In the genomic region with DNA sequence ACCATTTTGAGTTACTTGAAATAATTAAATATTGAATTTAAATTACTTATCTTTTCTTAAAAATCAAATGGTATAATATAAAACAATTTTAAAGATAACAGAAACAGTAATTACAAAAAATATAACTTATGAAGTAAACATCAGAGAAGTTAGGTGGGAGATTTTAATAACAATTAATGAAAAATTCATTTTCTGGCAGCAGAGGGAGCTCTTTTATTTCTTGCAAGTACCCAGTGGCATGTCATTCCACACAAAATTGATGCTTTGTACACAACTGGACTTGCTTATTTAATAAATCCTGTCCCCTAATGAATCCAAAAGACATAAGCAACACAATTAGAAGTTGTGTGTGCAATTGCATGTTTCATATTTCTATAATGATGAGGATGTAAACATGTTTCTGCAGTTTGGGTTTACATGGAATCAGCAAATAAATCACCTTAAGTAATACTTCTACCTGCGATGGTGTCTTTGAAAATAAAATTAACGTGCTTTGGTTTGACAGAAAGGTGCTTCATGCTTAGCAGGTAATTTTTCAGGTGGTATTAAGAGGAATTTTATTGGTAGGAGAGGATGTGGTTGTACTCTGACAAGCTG, we compare ENCODE assay signal across 11 cellular contexts.
A peak's percentile ranks its signal among the peaks of the same experiment; 100 is the strongest.
DNase-seq lines count a peak whose midpoint lies in the region; ATAC-seq, FAIRE-seq and TF ChIP-seq lines count a peak whose summit lies in the region.
"Had no signal": no experiment of that assay in that cellular context is flagged by ENCODE, and none has a peak within 500 bp of the region (broad histone marks: within the 10 kb centered on the region; RNA-seq: fewer than 3 reads in every experiment).

No MANE protein-coding gene starts in this region.

- H2AFZ ChIP-seq in H1 (ENCODE audit: low read length) (no peak overlapping the region), smooth muscle cell (ENCODE audit: low read depth) (no peak overlapping the region)

- H3K27ac ChIP-seq in H1 (ENCODE audit: low read depth, low read length), result no peak overlapping the region
- H3K27ac ChIP-seq in smooth muscle cell (ENCODE audit: low read depth), result no peak overlapping the region

- no peaks in the 10 kb centered on the region for H3K9me3 ChIP-seq in H1 (ENCODE audit: insufficient read depth in 2 of 2, low read depth in 1 of 2, low read length in 1 of 2)
- no peaks in the 10 kb centered on the region for H3K9me3 ChIP-seq in smooth muscle cell (replicated peaks; ENCODE audit: low read depth)

- no peak overlapping the region for H2BK15ac ChIP-seq in H1 (ENCODE audit: low read length)

- H2BK20ac ChIP-seq in H1 (ENCODE audit: low read length), result no peak overlapping the region

- FAIRE-seq in H1 (lab: Jason Lieb, UNC), result no peak

- no peak overlapping the region for H3K14ac ChIP-seq in H1 (ENCODE audit: insufficient read length)

- H3K4me3 ChIP-seq in H1 (ENCODE audit: extremely low read depth in 1 of 4, insufficient read depth in 2 of 4, low read depth in 3 of 4, low read length in 4 of 4) (no peak overlapping the region), smooth muscle cell (no peak overlapping the region)

- no peak overlapping the region for H2BK12ac ChIP-seq in H1 (ENCODE audit: low read depth, low read length)

- H3K56ac ChIP-seq in H1 (replicated peaks; ENCODE audit: insufficient read length, low read depth, low read length), result no peak overlapping the region

- H3K27me3 Mint-ChIP-seq in natural killer cell (ENCODE audit: low read depth in 2 of 2), result no peaks in the 10 kb centered on the region
- H3K27me3 Mint-ChIP-seq: CD4-positive, CD25-positive, alpha-beta regulatory T cell; naive B cell had no signal

- H3K36me3 ChIP-seq in H1 (ENCODE audit: control insufficient read depth in 2 of 4, insufficient read depth in 4 of 4, low read length in 3 of 4) (no peaks in the 10 kb centered on the region), smooth muscle cell (ENCODE audit: low read depth) (no peaks in the 10 kb centered on the region)

- DNase-seq in SHP77 treated with DMSO at 0.1 percent for 48 hours (lab: John Stamatoyannopoulos, UW) (peak; percentile 5), SHP77 (lab: John Stamatoyannopoulos, UW) (no peak), NCI-H2171 (lab: John Stamatoyannopoulos, UW) (peak; percentile 10), H1 (ENCODE audit: low read depth in 1 of 2, low spot score in 2 of 2) (no peak), smooth muscle cell (lab: John Stamatoyannopoulos, UW; ENCODE audit: unreplicated experiment) (no peak), natural killer cell (no peak)
- DNase-seq: naive B cell; stimulated activated naive CD4-positive, alpha-beta T cell had no signal

- CTCF ChIA-PET in H1 (lab: Charles Lee; ENCODE audit: partially characterized antibody), result interaction anchor here (0.5 to 1.6 kb wide), 11 partner anchors 8 to 1091 kb away, joined by 3 to 6 read pairs (median 3); no protein-coding TSS in a partner anchor

- H4K5ac ChIP-seq in H1 (ENCODE audit: insufficient read length, low read depth, low read length), result no peak overlapping the region

- H2BK120ac ChIP-seq in H1 (replicated peaks; ENCODE audit: low read depth, low read length), result no peak overlapping the region

- no peak overlapping the region for H4K91ac ChIP-seq in H1 (replicated peaks; ENCODE audit: insufficient read length, low read length)

- no peak overlapping the region for H4K8ac ChIP-seq in H1 (ENCODE audit: extremely low read depth, insufficient read depth, low read length)

- H3K4ac ChIP-seq in H1 (replicated peaks; ENCODE audit: insufficient read length, low read depth, low read length), result no peak overlapping the region

- 83% methylated on average over 2 of the region's 2 CpGs; no CpG with 5 or more reads in 1 of the 2 experiments for WGBS in H1 (ENCODE audit: extremely low coverage in 1 of 2, insufficient coverage in 1 of 2, insufficient read length in 1 of 2, insufficient replicate concordance in 2 of 2, low coverage in 1 of 2, low lambda C conversion rate in 2 of 2, missing lambda C conversion rate in 1 of 2), 2 experiments
- WGBS in smooth muscle cell (ENCODE audit: low lambda C conversion rate), result 70% methylated on average over 2 of the region's 2 CpGs

- H3K23me2 ChIP-seq in H1 (ENCODE audit: low read depth, low read length), result no peaks in the 10 kb centered on the region

- H3K79me1 ChIP-seq in H1 (ENCODE audit: low read depth, low read length), result no peaks in the 10 kb centered on the region

- TF ChIP-seq CTCF in H1 (IDR thresholded peaks at IDR 0.05; ENCODE audit: control extremely low read depth in 1 of 3, insufficient read depth in 1 of 3, low read depth in 1 of 3, low read length in 3 of 3) (no peak), smooth muscle cell (IDR thresholded peaks at IDR 0.05; ENCODE audit: borderline replicate concordance, insufficient read depth, poor library complexity, severe bottlenecking) (peak; percentile 44), natural killer cell (IDR thresholded peaks at IDR 0.05) (no peak)

- H3K36me3 Mint-ChIP-seq in natural killer cell, result no peaks in the 10 kb centered on the region
- H3K36me3 Mint-ChIP-seq: CD4-positive, CD25-positive, alpha-beta regulatory T cell; naive B cell had no signal

- H3K4me2 ChIP-seq in H1 (ENCODE audit: insufficient read depth in 1 of 2, low read depth in 2 of 2, low read length in 2 of 2) (no peak overlapping the region), smooth muscle cell (no peak overlapping the region)

- no peak overlapping the region for H3K23ac ChIP-seq in H1 (ENCODE audit: insufficient read length)

- H3K9ac ChIP-seq in H1 (replicated peaks in 1 of 4; ENCODE audit: extremely low read depth in 1 of 4, low read depth in 3 of 4, low read length in 3 of 4) (no peak overlapping the region), smooth muscle cell (ENCODE audit: low read depth) (no peak overlapping the region)

- no peaks in the 10 kb centered on the region for H3K27me3 ChIP-seq in H1 (replicated peaks in 1 of 4; ENCODE audit: control insufficient read depth in 3 of 4, extremely low read depth in 1 of 4, insufficient read depth in 3 of 4, low read length in 3 of 4)
- no peaks in the 10 kb centered on the region for H3K27me3 ChIP-seq in smooth muscle cell (ENCODE audit: low read depth)

- no peaks in the 10 kb centered on the region for H3K4me1 ChIP-seq in H1 (replicated peaks in 1 of 4; ENCODE audit: control insufficient read depth in 3 of 4, insufficient read depth in 4 of 4, low read length in 3 of 4)
- H3K4me1 ChIP-seq in smooth muscle cell (ENCODE audit: low read depth), result no peaks in the 10 kb centered on the region

- H3K4me3 Mint-ChIP-seq in natural killer cell, result no peak overlapping the region
- H3K4me3 Mint-ChIP-seq: CD4-positive, CD25-positive, alpha-beta regulatory T cell; naive B cell had no signal

- no peak overlapping the region for H2BK5ac ChIP-seq in H1 (ENCODE audit: low read depth, low read length)

- H2AK5ac ChIP-seq in H1 (ENCODE audit: low read depth, low read length), result no peak overlapping the region

- H4K20me1 ChIP-seq in H1 (replicated peaks in 1 of 2; ENCODE audit: control insufficient read depth in 1 of 2, insufficient read depth in 2 of 2, low read length in 2 of 2) (no peaks in the 10 kb centered on the region), smooth muscle cell (ENCODE audit: low read depth) (no peaks in the 10 kb centered on the region)

- no peak overlapping the region for H3K18ac ChIP-seq in H1 (ENCODE audit: extremely low read depth, low read length)

- intact Hi-C loops in natural killer cell (cut with micrococcal nuclease), result no loop called here

- TF ChIP-seq RAD21 in H1 (IDR thresholded peaks at IDR 0.05 in 1 of 2, conservative IDR thresholded peaks at IDR 0.05 in 1 of 2; ENCODE audit: low read depth in 2 of 2, low read length in 2 of 2), result peak; percentile 51

- ATAC-seq in GM19452 (IDR thresholded peaks at IDR 0.05; ENCODE audit: unreplicated experiment), result no peak
- ATAC-seq in GM21619 (IDR thresholded peaks at IDR 0.05; ENCODE audit: unreplicated experiment), result no peak
- ATAC-seq in natural killer cell, result no peak

- no peak overlapping the region for H3K27ac Mint-ChIP-seq in natural killer cell
- H3K27ac Mint-ChIP-seq: CD4-positive, CD25-positive, alpha-beta regulatory T cell; naive B cell had no signal

- TF ChIP-seq POLR2A in H1 (IDR thresholded peaks at IDR 0.05; ENCODE audit: control extremely low read depth in 1 of 2, low read depth in 2 of 2, low read length in 2 of 2), result no peak

- TF ChIP-seq EP300 in H1 (IDR thresholded peaks at IDR 0.05; ENCODE audit: borderline replicate concordance in 1 of 2, low read depth in 2 of 2, low read length in 2 of 2), result no peak

- H3K79me2 ChIP-seq in H1 (ENCODE audit: control insufficient read depth in 1 of 2, insufficient read depth in 2 of 2, low read length in 2 of 2) (no peaks in the 10 kb centered on the region), smooth muscle cell (ENCODE audit: low read depth) (no peaks in the 10 kb centered on the region)

- no peaks in the 10 kb centered on the region for H3K4me1 Mint-ChIP-seq in natural killer cell
- H3K4me1 Mint-ChIP-seq: CD4-positive, CD25-positive, alpha-beta regulatory T cell; naive B cell had no signal

- POLR2A ChIA-PET in H1 (lab: Charles Lee; ENCODE audit: partially characterized antibody), result no interaction called here

- H3F3A ChIP-seq in smooth muscle cell (ENCODE audit: low read depth), result no peaks in the 10 kb centered on the region

- H3K9me3 Mint-ChIP-seq in natural killer cell, result peaks cover 5% of the 10 kb centered on the region in 2 donors

TF ChIP-seq in H1, 55 proteins besides CTCF, POLR2A, EP300 and RAD21:
- TF ChIP-seq CHD2 (IDR thresholded peaks at IDR 0.05; ENCODE audit: low read length) (no peak), TAF1 (IDR thresholded peaks at IDR 0.05; ENCODE audit: low read depth, low read length) (no peak)

Comparison
In these comparisons a context has a peak if more than half of its experiments do, and no peak if none do; other contexts are left out.
1. DNase-seq: peak in SHP77 treated with DMSO at 0.1 percent for 48 hours (single experiment) and NCI-H2171 (single experiment); none in SHP77 (0 of 2), H1 (0 of 2), smooth muscle cell (single experiment) and natural killer cell (single experiment).